33 cellular contexts compared by ENCODE assay signal in genomic region chr2:158504088-158504487, GRCh38. TPM values are rescaled to one million over a fixed set of nuclear protein-coding genes. Genes with fewer than 3 reads are reported as not detected.
"Had no signal": no experiment of that assay in that cellular context is flagged by ENCODE, and none has a peak within 500 bp of the region (broad histone marks: within the 10 kb centered on the region; RNA-seq: fewer than 3 reads in every experiment).

No MANE protein-coding gene starts in this region.

- H3K27ac Mint-ChIP-seq: activated CD4-positive, alpha-beta memory T cell treated with anti-CD3 and anti-CD28 coated beads, Interleukin-2, amount 10 ng/mL, durations not matched to agents 7 days and 5 days; activated CD8-positive, alpha-beta memory T cell treated with anti-CD3 and anti-CD28 coated beads, Interleukin-2, amount 10 ng/mL, durations not matched to agents 7 days and 5 days; activated naive CD4-positive, alpha-beta T cell treated with anti-CD3 and anti-CD28 coated beads, Interleukin-2, amount 10 ng/mL, durations not matched to agents 7 days and 5 days; activated naive CD8-positive, alpha-beta T cell; activated naive CD8-positive, alpha-beta T cell treated with anti-CD3 and anti-CD28 coated beads, Interleukin-2, amount 50 U/mL, for 24 hours; T-helper 1 cell treated with Interleukin-12 subunit alpha and Interleukin-12 subunit beta and Interleukin-4 antibody, amounts not matched to agents 30 μg/mL and 1 μg/mL, for 36 hours had no signal

- H3K36me3 ChIP-seq: brain microvascular endothelial cell, WERI-Rb-1 had no signal

- ATAC-seq: activated CD8-positive, alpha-beta memory T cell treated with anti-CD3 and anti-CD28 coated beads, Interleukin-2, amount 10 ng/mL, durations not matched to agents 7 days and 5 days; activated naive CD8-positive, alpha-beta T cell treated with anti-CD3 and anti-CD28 coated beads, Interleukin-2, amount 50 U/mL, for 24 hours; PC-3 had no signal

- H3K4me3 Mint-ChIP-seq: activated CD4-positive, alpha-beta memory T cell treated with anti-CD3 and anti-CD28 coated beads, Interleukin-2, amount 10 ng/mL, durations not matched to agents 7 days and 5 days; activated CD8-positive, alpha-beta memory T cell treated with anti-CD3 and anti-CD28 coated beads, Interleukin-2, amount 10 ng/mL, durations not matched to agents 7 days and 5 days; activated naive CD4-positive, alpha-beta T cell treated with anti-CD3 and anti-CD28 coated beads, Interleukin-2, amount 10 ng/mL, durations not matched to agents 7 days and 5 days; activated naive CD8-positive, alpha-beta T cell; activated naive CD8-positive, alpha-beta T cell treated with anti-CD3 and anti-CD28 coated beads, Interleukin-2, amount 50 U/mL, for 24 hours; T-helper 1 cell treated with Interleukin-12 subunit alpha and Interleukin-12 subunit beta and Interleukin-4 antibody, amounts not matched to agents 30 μg/mL and 1 μg/mL, for 36 hours had no signal

- H3K9ac ChIP-seq: KMS-11 had no signal

- H3K36me3 Mint-ChIP-seq: activated CD8-positive, alpha-beta memory T cell treated with anti-CD3 and anti-CD28 coated beads, Interleukin-2, amount 10 ng/mL, durations not matched to agents 7 days and 5 days had no signal

- H3K9me3 Mint-ChIP-seq: activated CD4-positive, alpha-beta memory T cell treated with anti-CD3 and anti-CD28 coated beads, Interleukin-2, amount 10 ng/mL, durations not matched to agents 7 days and 5 days; activated naive CD4-positive, alpha-beta T cell treated with anti-CD3 and anti-CD28 coated beads, Interleukin-2, amount 10 ng/mL, durations not matched to agents 7 days and 5 days; activated naive CD8-positive, alpha-beta T cell treated with anti-CD3 and anti-CD28 coated beads, Interleukin-2, amount 50 U/mL, for 24 hours; T-helper 1 cell treated with Interleukin-12 subunit alpha and Interleukin-12 subunit beta and Interleukin-4 antibody, amounts not matched to agents 30 μg/mL and 1 μg/mL, for 36 hours had no signal

- H3K4me2 ChIP-seq: KMS-11 had no signal

- H3K27me3 Mint-ChIP-seq: activated CD4-positive, alpha-beta memory T cell treated with anti-CD3 and anti-CD28 coated beads, Interleukin-2, amount 10 ng/mL, durations not matched to agents 7 days and 5 days; activated CD8-positive, alpha-beta memory T cell treated with anti-CD3 and anti-CD28 coated beads, Interleukin-2, amount 10 ng/mL, durations not matched to agents 7 days and 5 days; activated naive CD4-positive, alpha-beta T cell treated with anti-CD3 and anti-CD28 coated beads, Interleukin-2, amount 10 ng/mL, durations not matched to agents 7 days and 5 days; activated naive CD8-positive, alpha-beta T cell; activated naive CD8-positive, alpha-beta T cell treated with anti-CD3 and anti-CD28 coated beads, Interleukin-2, amount 50 U/mL, for 24 hours had no signal

- H3K27ac ChIP-seq: brain microvascular endothelial cell, KMS-11, WERI-Rb-1 had no signal

- H3K4me3 ChIP-seq: SK-N-MC had no signal

- H3K4me1 Mint-ChIP-seq: activated naive CD4-positive, alpha-beta T cell treated with anti-CD3 and anti-CD28 coated beads, Interleukin-2, amount 10 ng/mL, durations not matched to agents 7 days and 5 days had no signal

- DNase-seq: activated CD4-positive, alpha-beta memory T cell treated with anti-CD3 and anti-CD28 coated beads, Interleukin-2, amount 10 ng/mL, durations not matched to agents 7 days and 5 days; activated CD4-positive, alpha-beta T cell treated with anti-CD3 and anti-CD28 coated beads for 1 hour; activated CD4-positive, alpha-beta T cell treated with anti-CD3 and anti-CD28 coated beads for 48 hours; activated CD4-positive, CD25-positive, alpha-beta regulatory T cell; activated CD8-positive, alpha-beta memory T cell treated with anti-CD3 and anti-CD28 coated beads for 24 hours; activated CD8-positive, alpha-beta memory T cell treated with anti-CD3 and anti-CD28 coated beads, Interleukin-2, amount 10 ng/mL, durations not matched to agents 7 days and 5 days; activated CD8-positive, alpha-beta memory T cell treated with anti-CD3 and anti-CD28 coated beads, Interleukin-2, amount 50 U/mL, for 48 hours; activated effector memory CD4-positive, alpha-beta T cell treated with Interleukin-2 at 50 U/mL for 16 hours; activated naive CD4-positive, alpha-beta T cell treated with anti-CD3 and anti-CD28 coated beads, Interleukin-2, amount 10 ng/mL, durations not matched to agents 7 days and 5 days; activated naive CD8-positive, alpha-beta T cell treated with anti-CD3 and anti-CD28 coated beads, Interleukin-2, amount 50 U/mL, for 24 hours; activated T-cell treated with anti-CD3 and anti-CD28 coated beads, Interleukin-2, amount 50 U/mL, for 48 hours; anterior cingulate cortex; brain microvascular endothelial cell; central memory CD4-positive, alpha-beta T cell; MM.1S; MV-4-11; NCI-H1092; NCI-H146; NCI-H187; NCI-H2029 treated with DMSO at 0.1 percent for 48 hours; NCI-H2107; NCI-H2171; NCI-H510A; NCI-H526; NCI-H748 treated with DMSO at 0.1 percent for 48 hours; NK-92 treated with Interleukin-12 subunit alpha and Interleukin-12 subunit beta, amount 100 ng/mL, for 24 hours; PC-3; Right ventricle myocardium superior; WERI-Rb-1 had no signal

- H3K27me3 ChIP-seq: brain microvascular endothelial cell had no signal

RNA-seq across cellular contexts. Expression of gene CCDC148, which starts 47.5 kb away (rescaled TPM):
- total RNA-seq: activated CD4-positive, alpha-beta memory T cell treated with anti-CD3 and anti-CD28 coated beads, Interleukin-2, amount 10 ng/mL, durations not matched to agents 7 days and 5 days; activated CD8-positive, alpha-beta memory T cell treated with anti-CD3 and anti-CD28 coated beads, Interleukin-2, amount 10 ng/mL, durations not matched to agents 7 days and 5 days had no signal
